ENCODE assay signal across 23 cellular contexts in the genomic region with DNA sequence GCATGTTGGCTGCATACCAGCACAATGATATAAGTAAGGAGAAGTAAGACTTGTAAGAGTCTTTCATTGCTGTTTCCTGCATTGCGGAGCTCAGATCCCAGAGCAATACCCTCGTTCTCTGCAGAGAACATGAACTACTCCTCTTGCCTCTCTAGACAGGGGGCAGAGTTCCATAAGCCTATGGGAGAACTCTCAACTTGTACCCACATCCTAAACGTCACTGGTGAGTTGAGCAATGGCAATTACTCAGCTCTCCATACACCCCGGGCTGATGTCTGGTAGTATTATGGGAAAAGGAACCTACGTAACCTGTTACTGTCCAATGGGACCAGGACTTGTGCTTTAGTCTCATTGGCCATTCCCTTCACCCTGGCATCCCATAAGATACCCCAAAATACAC. TPM values are rescaled to one million over a fixed set of nuclear protein-coding genes. Genes with fewer than 3 reads are reported as not detected.
DNase-seq lines count a peak whose midpoint lies in the region; ATAC-seq, FAIRE-seq and TF ChIP-seq lines count a peak whose summit lies in the region.
"Had no signal": no experiment of that assay in that cellular context is flagged by ENCODE, and none has a peak within 500 bp of the region (broad histone marks: within the 10 kb centered on the region; RNA-seq: fewer than 3 reads in every experiment).

No MANE protein-coding gene starts in this region.

- 83% methylated on average over 5 of the region's 5 CpGs for WGBS in mesenchymal stem cell

- intact Hi-C loops in CD8-positive, alpha-beta T cell (cut with DNase I, micrococcal nuclease): no loop called here

- peak overlapping the region in 1 of 2 experiments; percentile 11 for H3K18ac ChIP-seq in mesenchymal stem cell (ENCODE audit: low read depth in 1 of 2, low read length in 2 of 2)

- H2BK12ac ChIP-seq in mesenchymal stem cell (ENCODE audit: low read length in 2 of 2): no peak overlapping the region

- no peaks in the 10 kb centered on the region for H3K9me3 Mint-ChIP-seq in CD8-positive, alpha-beta T cell
- H3K9me3 Mint-ChIP-seq: memory B cell; natural killer cell treated with Interleukin-12 subunit alpha and Interleukin-12 subunit beta and Interleukin-15 and Interleukin-18, amount 100 ng/mL, for 72 hours; stimulated activated naive CD8-positive, alpha-beta T cell treated with anti-CD3 and anti-CD28 coated beads, Interleukin-15, Interleukin-2, amounts not matched to agents 100 ng/mL and 50 ng/mL, for 24 hours had no signal

- H4K91ac ChIP-seq in mesenchymal stem cell (ENCODE audit: low read length): no peak overlapping the region

- H2BK15ac ChIP-seq in mesenchymal stem cell (ENCODE audit: low read depth, poor library complexity, severe bottlenecking): no peak overlapping the region

- no peaks in the 10 kb centered on the region for H3K36me3 Mint-ChIP-seq in CD8-positive, alpha-beta T cell
- H3K36me3 Mint-ChIP-seq: memory B cell had no signal

- TF ChIP-seq CTCF in NB4 (IDR thresholded peaks at IDR 0.05; ENCODE audit: low read depth, low read length) (peak; percentile 10), bronchial epithelial cell (IDR thresholded peaks at IDR 0.05; ENCODE audit: insufficient read depth, low read length, severe bottlenecking) (no peak)
- no peak for TF ChIP-seq CTCF in CD8-positive, alpha-beta T cell (IDR thresholded peaks at IDR 0.05)

- no peak overlapping the region for H2AFZ ChIP-seq in mesenchymal stem cell (ENCODE audit: low read depth, low read length)

- peaks cover 3% of the 10 kb centered on the region for H3K4me1 Mint-ChIP-seq in CD8-positive, alpha-beta T cell (ENCODE audit: low read depth)

- no peak overlapping the region for H3K23ac ChIP-seq in mesenchymal stem cell (ENCODE audit: low read length in 2 of 2)

- no peaks in the 10 kb centered on the region for H3K36me3 ChIP-seq in bronchial epithelial cell (ENCODE audit: control insufficient read depth, insufficient read depth, low read length)
- H3K36me3 ChIP-seq in mesenchymal stem cell (ENCODE audit: control insufficient read depth in 1 of 2, insufficient read depth in 2 of 2, low read depth in 1 of 2, low read length in 2 of 2): no peaks in the 10 kb centered on the region
- H3K36me3 ChIP-seq in CD8-positive, alpha-beta T cell (ENCODE audit: insufficient read depth, low read length): no peaks in the 10 kb centered on the region
- H3K36me3 ChIP-seq: adrenal gland had no signal

- no peak overlapping the region for H2BK5ac ChIP-seq in mesenchymal stem cell (ENCODE audit: low read depth, low read length, poor library complexity, severe bottlenecking)

- no peak overlapping the region for H3K9ac ChIP-seq in mesenchymal stem cell (ENCODE audit: low read length)

- no peak for ATAC-seq in CD8-positive, alpha-beta T cell
- no peak for ATAC-seq in GM21723 (IDR thresholded peaks at IDR 0.05; ENCODE audit: unreplicated experiment)
- ATAC-seq: activated CD4-positive, alpha-beta T cell treated with anti-CD3 and anti-CD28 coated beads for 36 hours; natural killer cell treated with Interleukin-12 subunit alpha and Interleukin-12 subunit beta and Interleukin-15 and Interleukin-18, amount 100 ng/mL, for 72 hours had no signal

- H3K27me3 ChIP-seq in bronchial epithelial cell (ENCODE audit: control insufficient read depth, insufficient read depth, low read length) (no peaks in the 10 kb centered on the region), mesenchymal stem cell (ENCODE audit: control insufficient read depth in 1 of 2, insufficient read depth in 1 of 2, low read length in 2 of 2) (peaks cover 0 to 8% of the 10 kb centered on the region in 2 experiments)
- H3K27me3 ChIP-seq in CD8-positive, alpha-beta T cell (ENCODE audit: insufficient read depth, low read length): peaks cover 3% of the 10 kb centered on the region
- H3K27me3 ChIP-seq: adrenal gland had no signal

- H4K8ac ChIP-seq in mesenchymal stem cell (ENCODE audit: low read length): no peak overlapping the region

- TF ChIP-seq POLR2A in NB4 (IDR thresholded peaks at IDR 0.05; ENCODE audit: extremely low read depth, insufficient read length): no peak

- H3K4me2 ChIP-seq in mesenchymal stem cell (ENCODE audit: low read length, poor library complexity, severe bottlenecking): no peak overlapping the region

- FAIRE-seq in bronchial epithelial cell (lab: Jason Lieb, UNC): no peak
- FAIRE-seq: HTR-8/SVneo, urothelium cell line had no signal

- no peak overlapping the region for H3K27ac Mint-ChIP-seq in CD8-positive, alpha-beta T cell
- H3K27ac Mint-ChIP-seq: activated CD4-positive, alpha-beta T cell treated with anti-CD3 and anti-CD28 coated beads for 36 hours; memory B cell; natural killer cell treated with Interleukin-12 subunit alpha and Interleukin-12 subunit beta and Interleukin-15 and Interleukin-18, amount 100 ng/mL, for 72 hours; stimulated activated naive CD8-positive, alpha-beta T cell treated with anti-CD3 and anti-CD28 coated beads, Interleukin-15, Interleukin-2, amounts not matched to agents 100 ng/mL and 50 ng/mL, for 24 hours had no signal

- no peaks in the 10 kb centered on the region for H3K79me1 ChIP-seq in mesenchymal stem cell (replicated peaks; ENCODE audit: low read length, poor library complexity, severe bottlenecking)

- H3K4me3 ChIP-seq in NB4 (ENCODE audit: low read depth, low read length) (no peak overlapping the region), bronchial epithelial cell (ENCODE audit: low read depth, low read length) (no peak overlapping the region), mesenchymal stem cell (ENCODE audit: insufficient read depth in 1 of 2, low read depth in 1 of 2, low read length in 2 of 2) (no peak overlapping the region)
- H3K4me3 ChIP-seq in CD8-positive, alpha-beta T cell (ENCODE audit: low read depth, low read length): no peak overlapping the region
- H3K4me3 ChIP-seq: adrenal gland had no signal

- H3K27me3 Mint-ChIP-seq in CD8-positive, alpha-beta T cell (ENCODE audit: low read depth): peaks cover 20% of the 10 kb centered on the region

- H3K4me3 Mint-ChIP-seq in CD8-positive, alpha-beta T cell: no peak overlapping the region
- H3K4me3 Mint-ChIP-seq: activated CD4-positive, alpha-beta T cell treated with anti-CD3 and anti-CD28 coated beads for 36 hours; memory B cell; natural killer cell treated with Interleukin-12 subunit alpha and Interleukin-12 subunit beta and Interleukin-15 and Interleukin-18, amount 100 ng/mL, for 72 hours; stimulated activated naive CD8-positive, alpha-beta T cell treated with anti-CD3 and anti-CD28 coated beads, Interleukin-15, Interleukin-2, amounts not matched to agents 100 ng/mL and 50 ng/mL, for 24 hours had no signal

- no peaks in the 10 kb centered on the region for H3K9me3 ChIP-seq in mesenchymal stem cell (ENCODE audit: control insufficient read depth, low read length)
- no peaks in the 10 kb centered on the region for H3K9me3 ChIP-seq in CD8-positive, alpha-beta T cell (ENCODE audit: low read length)
- H3K9me3 ChIP-seq: adrenal gland had no signal

- POLR2A ChIA-PET in CD8-positive, alpha-beta T cell (lab: Charles Lee): no interaction called here

- H3K14ac ChIP-seq in mesenchymal stem cell (ENCODE audit: low read length in 2 of 2): no peak overlapping the region

- H3K4me1 ChIP-seq in mesenchymal stem cell (ENCODE audit: control insufficient read depth, insufficient read depth, low read depth, low read length): peaks cover 3% of the 10 kb centered on the region
- H3K4me1 ChIP-seq in CD8-positive, alpha-beta T cell (ENCODE audit: insufficient read depth, low read length): no peaks in the 10 kb centered on the region
- H3K4me1 ChIP-seq: adrenal gland had no signal

- no peak overlapping the region for H2AK5ac ChIP-seq in mesenchymal stem cell (ENCODE audit: low read length, severe bottlenecking)

- no peak overlapping the region for H3K4ac ChIP-seq in mesenchymal stem cell (ENCODE audit: low read depth in 1 of 2, low read length in 2 of 2)

- CTCF ChIA-PET in CD8-positive, alpha-beta T cell (lab: Charles Lee): no interaction called here

- H3K27ac ChIP-seq in mesenchymal stem cell (ENCODE audit: low read length, poor library complexity, severe bottlenecking): no peak overlapping the region
- H3K27ac ChIP-seq in CD8-positive, alpha-beta T cell (ENCODE audit: low read depth, low read length): no peak overlapping the region

- H2BK120ac ChIP-seq in mesenchymal stem cell (ENCODE audit: low read depth, low read length): no peak overlapping the region

- DNase-seq in CD1c-positive myeloid dendritic cell (ENCODE audit: extremely low spot score): peak; percentile 87
- peak; percentile 90 for DNase-seq in NB4 (ENCODE audit: low read depth)
- DNase-seq in bronchial epithelial cell (ENCODE audit: low read depth): peak; percentile 75
- peak; percentile 64 for DNase-seq in mesenchymal stem cell
- no peak for DNase-seq in HK-2 (ENCODE audit: unreplicated experiment)
- no peak for DNase-seq in CD8-positive, alpha-beta T cell
- no peak for DNase-seq in Ammon's horn (ENCODE audit: low spot score)
- DNase-seq: activated CD4-positive, alpha-beta T cell treated with anti-CD3 and anti-CD28 coated beads for 36 hours; activated effector memory CD4-positive, alpha-beta T cell treated with Interleukin-2 at 50 U/mL for 16 hours; glutamatergic neuron; NCI-H187; NCI-H446 treated with DMSO at 0.1 percent for 48 hours; stimulated activated CD4-positive, alpha-beta T cell treated with anti-CD3 and anti-CD28 coated beads, Interleukin-15, amount 100 ng/mL, for 24 hours; T1000 had no signal

RNA-seq across cellular contexts. Expression of a gene that starts 27.3 kb away (rescaled TPM):
- total RNA-seq in bronchial epithelial cell: 5.0 and 9.5 TPM in 2 replicates
- polyA plus RNA-seq in mesenchymal stem cell (2013, experiment 1 of 2): 12.9 TPM
- polyA plus RNA-seq in mesenchymal stem cell (2013, experiment 2 of 2): 12.9 TPM
- 10 to 100 TPM; 43.4 to 47.2 TPM for total RNA-seq in CD8-positive, alpha-beta T cell

RNA-seq across cellular contexts. Expression of a gene that starts 57.1 kb away (rescaled TPM):
- under 0.01 TPM in 2 replicates for total RNA-seq in bronchial epithelial cell
- polyA plus RNA-seq in mesenchymal stem cell (2013, experiment 1 of 2): 0.03 TPM
- polyA plus RNA-seq in mesenchymal stem cell (2013, experiment 2 of 2): 0.03 TPM
- total RNA-seq in CD8-positive, alpha-beta T cell: 1 to 10 TPM; 3.7 to 4.1 TPM
- total RNA-seq: OCI-LY7, pulmonary artery endothelial cell had no signal

Comparison
In these comparisons a context has a peak if more than half of its experiments do, and no peak if none do; other contexts are left out.
1. DNase-seq: peak in CD1c-positive myeloid dendritic cell (single experiment), NB4 (single experiment), bronchial epithelial cell (single experiment) and mesenchymal stem cell (single experiment); none in HK-2 (single experiment), CD8-positive, alpha-beta T cell (0 of 7) and Ammon's horn (single experiment).